Comparison of ENCODE assay signal across 10 cellular contexts in the genomic region with DNA sequence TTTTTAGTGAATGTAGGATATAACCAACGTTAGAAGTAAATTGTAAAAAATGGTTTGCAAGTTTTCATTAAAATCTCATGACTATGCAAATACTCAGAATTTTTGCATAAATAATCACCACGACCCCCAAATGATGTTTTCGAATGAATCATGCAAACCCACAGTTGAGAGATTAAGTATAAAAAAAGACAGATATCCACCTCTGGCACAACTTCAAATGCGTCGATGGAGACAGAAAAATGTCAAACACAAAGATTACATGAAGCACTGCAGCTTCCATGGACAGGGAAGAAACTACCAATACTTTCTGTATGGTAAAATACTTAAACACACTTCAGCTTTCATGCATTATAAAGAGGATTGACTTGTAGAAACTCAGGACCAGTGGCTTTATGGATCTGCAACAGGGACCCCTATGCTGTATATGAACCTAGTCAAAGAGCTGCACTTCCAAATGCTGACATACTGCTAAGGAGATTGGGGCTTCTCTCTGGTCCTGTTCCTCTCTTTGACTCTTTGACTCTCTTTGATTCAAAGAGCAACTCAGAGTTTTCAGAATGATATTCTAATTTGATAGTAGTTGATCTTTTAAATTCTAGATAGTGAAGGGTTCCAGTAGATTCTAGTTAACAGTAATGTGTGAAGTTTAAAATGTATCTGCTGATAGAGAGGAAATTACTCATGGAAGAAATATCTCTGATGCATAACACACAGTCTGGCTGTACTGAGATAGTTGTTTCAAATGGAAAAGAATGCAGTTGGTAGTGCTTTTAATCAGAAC.
DNase-seq lines count a peak whose midpoint lies in the region; ATAC-seq, FAIRE-seq and TF ChIP-seq lines count a peak whose summit lies in the region.
"Had no signal": no experiment of that assay in that cellular context is flagged by ENCODE, and none has a peak within 500 bp of the region (broad histone marks: within the 10 kb centered on the region; RNA-seq: fewer than 3 reads in every experiment).

No MANE protein-coding gene starts in this region.

- H3K9me3 Mint-ChIP-seq in Calu3 (ENCODE audit: low read depth, unreplicated experiment): peaks cover 4% of the 10 kb centered on the region
- H3K9me3 Mint-ChIP-seq: activated B cell treated with CpG ODN at 0.5 μM for 24 hours had no signal

- intact Hi-C loops in Calu3 (cut with micrococcal nuclease; ENCODE audit: unreplicated experiment): no loop called here

- H3K18ac ChIP-seq in mesendoderm (ENCODE audit: low read length): no peak overlapping the region

- DNase-seq in AG10803 (ENCODE audit: low read depth) (peak; percentile 68), MG63 (peak; percentile 38), choroid plexus epithelial cell (ENCODE audit: low read depth) (peak; percentile 88), mesendoderm (peak; percentile 8), HTR-8/SVneo (ENCODE audit: insufficient read length, low spot score) (no peak), Calu3 (no peak), NCI-H187 treated with DMSO at 0.1 percent for 48 hours (lab: John Stamatoyannopoulos, UW) (no peak)
- DNase-seq: activated B cell treated with CpG ODN at 0.5 μM for 24 hours, NCI-H2029 treated with DMSO at 0.1 percent for 48 hours had no signal

- H2BK120ac ChIP-seq in mesendoderm (ENCODE audit: low read depth, low read length): no peak overlapping the region

- ATAC-seq in GM19324 (IDR thresholded peaks at IDR 0.05; ENCODE audit: low FRiP score, unreplicated experiment): no peak

- no peak overlapping the region for H3K56ac ChIP-seq in mesendoderm (ENCODE audit: low read length)

- no peak overlapping the region for H3K4me2 ChIP-seq in mesendoderm (ENCODE audit: low read length)

- H3K79me2 ChIP-seq in mesendoderm (ENCODE audit: control insufficient read depth, insufficient read depth, low read length): no peaks in the 10 kb centered on the region

- H3K79me1 ChIP-seq in mesendoderm (ENCODE audit: low read length): no peaks in the 10 kb centered on the region

- TF ChIP-seq CTCF in AG10803 (conservative IDR thresholded peaks at IDR 0.05; ENCODE audit: low read length) (no peak), choroid plexus epithelial cell (conservative IDR thresholded peaks at IDR 0.05; ENCODE audit: low read depth, low read length) (no peak), Calu3 (IDR thresholded peaks at IDR 0.05; ENCODE audit: unreplicated experiment) (no peak)

- H4K5ac ChIP-seq in mesendoderm (ENCODE audit: low read length): no peak overlapping the region

- FAIRE-seq in HTR-8/SVneo (lab: Jason Lieb, UNC): no peak

- peaks cover 34% of the 10 kb centered on the region for H3K36me3 ChIP-seq in MG63
- H3K36me3 ChIP-seq in mesendoderm (ENCODE audit: control insufficient read depth, insufficient read depth, low read length): no peaks in the 10 kb centered on the region

- no CpG with 5 or more reads among the region's 5 CpGs for WGBS in mesendoderm (ENCODE audit: extremely low coverage, insufficient coverage, low lambda C conversion rate)

- no peak overlapping the region for H3K4ac ChIP-seq in mesendoderm (ENCODE audit: low read depth, low read length)

- no peak overlapping the region for H3K23ac ChIP-seq in mesendoderm (ENCODE audit: low read length)

- no peak overlapping the region for H3K27ac ChIP-seq in mesendoderm (ENCODE audit: low read depth, low read length)

- no peaks in the 10 kb centered on the region for H3K36me3 Mint-ChIP-seq in Calu3 (ENCODE audit: insufficient read depth, unreplicated experiment)

- no TSS peak for BruUV-seq in Calu3 (replicated peaks; lab: Mats Ljungman, UMichigan)

- H3K9me3 ChIP-seq in MG63: peaks cover 32% of the 10 kb centered on the region

- CTCF ChIA-PET in Calu3 (lab: Charles Lee): no interaction called here

- no peak overlapping the region for H4K8ac ChIP-seq in mesendoderm (ENCODE audit: low read depth, low read length)

- H3K4me3 Mint-ChIP-seq in Calu3 (ENCODE audit: low read depth, unreplicated experiment): no peak overlapping the region
- H3K4me3 Mint-ChIP-seq: activated B cell treated with CpG ODN at 0.5 μM for 24 hours had no signal

- no peaks in the 10 kb centered on the region for H3K4me1 ChIP-seq in mesendoderm (ENCODE audit: control insufficient read depth, low read depth, low read length)

- H2AK5ac ChIP-seq in mesendoderm (ENCODE audit: low read length): no peak overlapping the region

- H2BK5ac ChIP-seq in mesendoderm (ENCODE audit: low read length): no peak overlapping the region

- no peak overlapping the region for H2BK15ac ChIP-seq in mesendoderm (replicated peaks; ENCODE audit: low read depth)

- no peak overlapping the region for H3K9ac ChIP-seq in mesendoderm (ENCODE audit: low read length)

- H3K4me3 ChIP-seq in AG10803 (ENCODE audit: low read length) (peak overlapping the region; percentile 37), MG63 (no peak overlapping the region), choroid plexus epithelial cell (ENCODE audit: low read depth, low read length) (peak overlapping the region; percentile 9), mesendoderm (ENCODE audit: low read length) (no peak overlapping the region)

- H3K27me3 Mint-ChIP-seq in Calu3 (ENCODE audit: unreplicated experiment): no peaks in the 10 kb centered on the region
- H3K27me3 Mint-ChIP-seq: activated B cell treated with CpG ODN at 0.5 μM for 24 hours had no signal

- H3K4me1 Mint-ChIP-seq in Calu3 (ENCODE audit: low read depth, unreplicated experiment): no peaks in the 10 kb centered on the region
- H3K4me1 Mint-ChIP-seq: activated B cell treated with CpG ODN at 0.5 μM for 24 hours had no signal

- no peaks in the 10 kb centered on the region for H3K27me3 ChIP-seq in MG63
- no peaks in the 10 kb centered on the region for H3K27me3 ChIP-seq in mesendoderm (ENCODE audit: insufficient read depth, low read length, poor library complexity)

- H3K27ac Mint-ChIP-seq in Calu3 (ENCODE audit: unreplicated experiment): no peak overlapping the region
- H3K27ac Mint-ChIP-seq: activated B cell treated with CpG ODN at 0.5 μM for 24 hours had no signal

Comparison
In these comparisons a context has a peak if more than half of its experiments do, and no peak if none do; other contexts are left out.
1. DNase-seq: peak in AG10803 (single experiment), MG63 (single experiment), choroid plexus epithelial cell (single experiment) and mesendoderm (single experiment); none in HTR-8/SVneo (single experiment), Calu3 (single experiment) and NCI-H187 treated with DMSO at 0.1 percent for 48 hours (single experiment).
2. H3K4me3 ChIP-seq: peak in AG10803 (single experiment) and choroid plexus epithelial cell (single experiment); none in MG63 (single experiment) and mesendoderm (single experiment).